In the genomic region with DNA sequence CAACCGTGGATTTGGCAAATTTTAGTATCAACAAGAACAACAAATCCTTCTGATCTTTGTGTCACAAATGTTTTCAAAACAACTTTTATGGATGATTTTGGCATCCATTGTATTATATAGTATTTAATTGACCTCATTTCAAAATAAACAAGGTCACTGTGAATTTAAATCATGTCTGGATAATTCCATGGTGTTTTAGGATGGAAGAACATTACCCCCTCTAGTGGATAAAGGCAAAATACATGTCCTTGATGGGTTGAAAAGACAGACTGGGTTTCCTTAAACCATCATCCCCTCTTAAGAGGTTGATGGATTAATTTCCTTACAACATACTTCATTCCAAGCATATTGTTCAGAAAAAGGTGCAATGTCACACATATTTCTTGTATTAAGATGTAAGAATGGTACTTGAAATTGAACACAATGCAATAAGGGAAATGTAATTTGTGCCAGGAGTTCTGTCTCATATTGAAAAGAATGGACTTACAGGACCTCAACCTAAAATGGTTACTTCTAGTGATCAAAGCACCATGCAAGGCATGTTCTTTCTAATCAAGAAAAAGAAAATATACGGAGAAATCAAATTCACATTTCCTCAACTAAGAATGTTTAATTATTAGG, we compare ENCODE assay signal across 8 cellular contexts.
DNase-seq lines count a peak whose midpoint lies in the region; ATAC-seq and TF ChIP-seq lines count a peak whose summit lies in the region.

No MANE protein-coding gene starts in this region.

- TF ChIP-seq CTCF in GM12873 (IDR thresholded peaks at IDR 0.05; ENCODE audit: insufficient read depth, low read depth, low read length, missing control alignments) (peak; percentile 61), WI38 (IDR thresholded peaks at IDR 0.05; ENCODE audit: low read depth, low read length) (peak; percentile 38; the same call in 1 of the 2 replicates)

- ATAC-seq in GM19397 (IDR thresholded peaks at IDR 0.05; ENCODE audit: unreplicated experiment): no peak
- no peak for ATAC-seq in GM18873 (IDR thresholded peaks at IDR 0.05; ENCODE audit: low FRiP score, unreplicated experiment)
- ATAC-seq in GM21528 (IDR thresholded peaks at IDR 0.05; ENCODE audit: low FRiP score, unreplicated experiment): no peak

- DNase-seq in NCI-H1417 treated with DMSO at 0.1 percent for 48 hours (lab: John Stamatoyannopoulos, UW) (peak; percentile 44), iris pigment epithelial cell (ENCODE audit: low read depth) (peak; percentile 61), occipital lobe (lab: John Stamatoyannopoulos, UW) (no peak)

- no peak overlapping the region for H3K4me3 ChIP-seq in WI38 (ENCODE audit: low read depth, low read length)
